Comparison of ENCODE assay signal across 22 cellular contexts in the genomic region with DNA sequence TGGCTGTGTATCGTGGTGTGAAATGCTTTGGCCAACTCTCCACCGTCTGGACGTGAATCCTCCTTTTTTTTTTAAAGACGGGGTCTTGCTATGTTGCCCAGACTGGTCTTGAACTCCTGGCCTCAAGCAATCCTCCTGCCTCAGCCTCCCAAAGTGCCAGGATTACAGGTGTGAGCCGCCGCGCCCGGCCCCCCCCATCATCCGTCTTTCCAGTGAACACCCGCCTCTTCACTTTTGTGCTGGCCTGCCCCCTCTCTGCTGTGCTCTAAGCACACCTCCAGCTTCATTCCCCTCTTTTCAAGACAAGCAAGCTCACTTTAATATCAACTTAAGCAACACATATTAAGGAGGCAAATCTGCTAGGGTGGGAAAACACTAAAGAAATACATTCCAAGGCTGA.
"Had no signal": no experiment of that assay in that cellular context is flagged by ENCODE, and none has a peak within 500 bp of the region (broad histone marks: within the 10 kb centered on the region; RNA-seq: fewer than 3 reads in every experiment).

No MANE protein-coding gene starts in this region.

- H3K4me3 Mint-ChIP-seq: activated CD8-positive, alpha-beta memory T cell treated with anti-CD3 and anti-CD28 coated beads, Interleukin-2, amount 10 ng/mL, durations not matched to agents 7 days and 5 days; activated T-cell treated with anti-CD3 and anti-CD28 coated beads, Interleukin-2, amount 50 U/mL, for 24 hours; activated T-helper 1 cell treated with anti-CD3 and anti-CD28 coated beads, Interleukin-12 subunit alpha, Interleukin-12 subunit beta, Interleukin-2, Interleukin-4 antibody, amounts not matched to agents 30 ng/mL and 10 ng/mL and 1 ng/mL, durations not matched to agents 14 hours and 24 hours and 36 hours; brain; T-helper 1 cell treated with Interleukin-12 subunit alpha and Interleukin-12 subunit beta and Interleukin-4 antibody, amounts not matched to agents 30 μg/mL and 1 μg/mL, for 36 hours had no signal

- H3K27ac Mint-ChIP-seq: activated CD8-positive, alpha-beta memory T cell treated with anti-CD3 and anti-CD28 coated beads, Interleukin-2, amount 10 ng/mL, durations not matched to agents 7 days and 5 days; activated T-cell treated with anti-CD3 and anti-CD28 coated beads, Interleukin-2, amount 50 U/mL, for 24 hours; activated T-helper 1 cell treated with anti-CD3 and anti-CD28 coated beads, Interleukin-12 subunit alpha, Interleukin-12 subunit beta, Interleukin-2, Interleukin-4 antibody, amounts not matched to agents 30 ng/mL and 10 ng/mL and 1 ng/mL, durations not matched to agents 14 hours and 24 hours and 36 hours; T-helper 1 cell treated with Interleukin-12 subunit alpha and Interleukin-12 subunit beta and Interleukin-4 antibody, amounts not matched to agents 30 μg/mL and 1 μg/mL, for 36 hours had no signal

- H3K9me3 Mint-ChIP-seq: activated T-cell treated with anti-CD3 and anti-CD28 coated beads, Interleukin-2, amount 50 U/mL, for 24 hours; activated T-helper 1 cell treated with anti-CD3 and anti-CD28 coated beads, Interleukin-12 subunit alpha, Interleukin-12 subunit beta, Interleukin-2, Interleukin-4 antibody, amounts not matched to agents 30 ng/mL and 10 ng/mL and 1 ng/mL, durations not matched to agents 14 hours and 24 hours and 36 hours; brain; T-helper 1 cell treated with Interleukin-12 subunit alpha and Interleukin-12 subunit beta and Interleukin-4 antibody, amounts not matched to agents 30 μg/mL and 1 μg/mL, for 36 hours had no signal

- H3K9me3 ChIP-seq: Peyer's patch had no signal

- H3K27me3 ChIP-seq: Peyer's patch had no signal

- DNase-seq: activated CD4-positive, CD25-positive, alpha-beta regulatory T cell; activated CD8-positive, alpha-beta memory T cell treated with anti-CD3 and anti-CD28 coated beads, Interleukin-2, amount 10 ng/mL, durations not matched to agents 7 days and 5 days; activated effector memory CD4-positive, alpha-beta T cell treated with anti-CD3 and anti-CD28 coated beads, Interleukin-2, amount 50 U/mL, for 16 hours; activated naive CD4-positive, alpha-beta T cell treated with anti-CD3 and anti-CD28 coated beads, Interleukin-2, amount 50 U/mL, for 16 hours; activated T-cell treated with anti-CD3 and anti-CD28 coated beads, Interleukin-2, amount 50 U/mL, for 24 hours; amygdala; Karpas-422; NCI-H1105 treated with DMSO at 0.1 percent for 48 hours; NCI-H1436 treated with DMSO at 0.1 percent for 48 hours; NCI-H187; NCI-H2081; NCI-H510A treated with DMSO at 0.1 percent for 48 hours; NCI-H69; NK-92 treated with Interleukin-12 subunit alpha and Interleukin-12 subunit beta, amount 100 ng/mL, for 24 hours; OCI-M1; Peyer's patch; SHP77 treated with DMSO at 0.1 percent for 48 hours; T1000 had no signal

- H3K4me3 ChIP-seq: K562, Peyer's patch had no signal

- ATAC-seq: activated CD8-positive, alpha-beta memory T cell treated with anti-CD3 and anti-CD28 coated beads, Interleukin-2, amount 10 ng/mL, durations not matched to agents 7 days and 5 days; K562 had no signal

- H3K27me3 Mint-ChIP-seq: activated CD8-positive, alpha-beta memory T cell treated with anti-CD3 and anti-CD28 coated beads, Interleukin-2, amount 10 ng/mL, durations not matched to agents 7 days and 5 days; activated T-cell treated with anti-CD3 and anti-CD28 coated beads, Interleukin-2, amount 50 U/mL, for 24 hours; brain had no signal

- H3K27ac ChIP-seq: Peyer's patch had no signal

- H3K4me1 Mint-ChIP-seq: brain had no signal

- H3K36me3 ChIP-seq: Peyer's patch had no signal
